ENCODE assay signal across 8 cellular contexts in genomic region chr19:53868892-53869804, GRCh38. TPM values are rescaled to one million over a fixed set of nuclear protein-coding genes. Genes with fewer than 3 reads are reported as not detected.
DNase-seq lines count a peak whose midpoint lies in the region; ATAC-seq, FAIRE-seq and TF ChIP-seq lines count a peak whose summit lies in the region.

No MANE protein-coding gene starts in this region.

- FAIRE-seq in A549 (lab: Jason Lieb, UNC): peak; percentile 63

- CTCF ChIA-PET in A549 (lab: Yijun Ruan, JAX): interaction anchor here (0.8 to 3.6 kb wide), 8 partner anchors 10 to 159 kb away, joined by 3 to 22 read pairs (median 4); partner anchors contain the start of gene PRKCG

- 2% methylated on average over 34 of the region's 75 CpGs for WGBS in A549 (ENCODE audit: missing lambda C conversion rate)
- 0 to 1% (median 0%) methylated on average over 6 to 75 of the region's 75 CpGs for WGBS in adrenal gland, 4 donors
- 1% methylated on average over 66 to 75 of the region's 75 CpGs for WGBS in heart right ventricle, 2 donors

- POLR2A ChIA-PET in A549 (lab: Yijun Ruan, JAX): interaction anchor here (1.2 to 4.2 kb wide), 5 partner anchors 10 to 155 kb away, joined by 3 to 54 read pairs (median 10); partner anchors contain the start of gene PRKCG

- H3K9me3 Mint-ChIP-seq in progenitor cell of endocrine pancreas (ENCODE audit: low read depth): no peaks in the 10 kb centered on the region

- H3K4me1 ChIP-seq in A549 (peaks cover 25% of the 10 kb centered on the region), adrenal gland (replicated peaks in 1 of 2) (peaks cover 8 to 23% of the 10 kb centered on the region in 2 donors), heart right ventricle (peaks cover 3 to 61% (median 45%) of the 10 kb centered on the region in 9 donors), upper lobe of right lung (peaks cover 27% of the 10 kb centered on the region)

- H3K36me3 Mint-ChIP-seq in progenitor cell of endocrine pancreas (ENCODE audit: insufficient read depth): peaks cover 12% of the 10 kb centered on the region

- H3K27me3 ChIP-seq in adrenal gland (no peaks in the 10 kb centered on the region), heart right ventricle (no peaks in the 10 kb centered on the region), upper lobe of right lung (no peaks in the 10 kb centered on the region)

- H3K9me3 ChIP-seq in A549 (no peaks in the 10 kb centered on the region), adrenal gland (replicated peaks in 1 of 3) (no peaks in the 10 kb centered on the region), heart right ventricle (no peaks in the 10 kb centered on the region), upper lobe of right lung (no peaks in the 10 kb centered on the region)

- peak overlapping the region; percentile 83 for H3K4me3 Mint-ChIP-seq in progenitor cell of endocrine pancreas (ENCODE audit: low read depth)

- TF ChIP-seq CTCF in A549 (IDR thresholded peaks at IDR 0.05) (no peak), adrenal gland (IDR thresholded peaks at IDR 0.05) (peak in 5 of 6 experiments; percentile 27 to 67 (median 50)), heart right ventricle (IDR thresholded peaks at IDR 0.05) (peak in 6 of 9 donors; percentile 8 to 48 (median 44)), progenitor cell of endocrine pancreas (IDR thresholded peaks at IDR 0.05; ENCODE audit: unreplicated experiment) (peak; percentile 43), upper lobe of right lung (IDR thresholded peaks at IDR 0.05) (peak; percentile 13)

- no peaks in the 10 kb centered on the region for H3K27me3 Mint-ChIP-seq in progenitor cell of endocrine pancreas

- H3K36me3 ChIP-seq in adrenal gland (replicated peaks in 1 of 2) (peaks cover 0 to 9% of the 10 kb centered on the region in 2 donors), heart right ventricle (peaks cover 0 to 39% (median 15%) of the 10 kb centered on the region in 9 donors), upper lobe of right lung (peaks cover 17% of the 10 kb centered on the region)

- DNase-seq in A549 (ENCODE audit: low read depth in 1 of 2, low spot score in 1 of 2) (peak; percentile 91 to 95), HT-29 (ENCODE audit: low spot score) (peak; percentile 95), T-helper 1 cell (peak; percentile 85 to 93 (median 87)), adrenal gland (peak; percentile 81 to 92 (median 87)), heart right ventricle (peak; percentile 91 to 92), progenitor cell of endocrine pancreas (ENCODE audit: low spot score, unreplicated experiment) (peak; percentile 84), upper lobe of right lung (peak; percentile 95)

- intact Hi-C loops in adrenal gland (cut with DNase I): no loop called here
- intact Hi-C loops in heart right ventricle (cut with DNase I): loop anchor here in 1 of 10 donors (10.0 kb wide), 1 partner anchor 246 kb away; the partner anchor contains the start of genes PRPF31 and TFPT
- intact Hi-C loops in upper lobe of right lung (cut with DNase I): no loop called here

- no peak; the same call in 1 of the 2 replicates for TF ChIP-seq POLR2A in A549 (IDR thresholded peaks at IDR 0.05; ENCODE audit: low read length)
- TF ChIP-seq POLR2A in adrenal gland (IDR thresholded peaks at IDR 0.05): peak; percentile 9 to 16

- peak overlapping the region; percentile 93 for H3K4me2 ChIP-seq in A549

- H3K27ac Mint-ChIP-seq in progenitor cell of endocrine pancreas: peak overlapping the region; percentile 96

- ATAC-seq in A549 (peak; percentile 23 to 36), GM18861 (IDR thresholded peaks at IDR 0.05; ENCODE audit: unreplicated experiment) (peak; percentile 29), heart right ventricle (peak; percentile 53 to 78 (median 66)), upper lobe of right lung (peak; percentile 72)

- peak overlapping the region; percentile 94 for H3K27ac ChIP-seq in A549
- peak overlapping the region in 4 of 5 donors; percentile 57 to 86 (median 73) for H3K27ac ChIP-seq in adrenal gland
- H3K27ac ChIP-seq in heart right ventricle: peak overlapping the region; percentile 63 to 99 (median 97)
- H3K27ac ChIP-seq in upper lobe of right lung: peak overlapping the region; percentile 96

- peak in 1 of 2 experiments; percentile 1; a peak in 1 of 5 replicates for TF ChIP-seq RAD21 in A549 (conservative IDR thresholded peaks at IDR 0.05 in 1 of 2, IDR thresholded peaks at IDR 0.05 in 1 of 2)

- H3K4me1 Mint-ChIP-seq in progenitor cell of endocrine pancreas (ENCODE audit: low read depth): peaks cover 49% of the 10 kb centered on the region

- peak overlapping the region; percentile 69 for H3K4me3 ChIP-seq in A549
- peak overlapping the region; percentile 41 to 75 (median 50) for H3K4me3 ChIP-seq in adrenal gland
- peak overlapping the region; percentile 59 to 97 (median 80) for H3K4me3 ChIP-seq in heart right ventricle
- H3K4me3 ChIP-seq in upper lobe of right lung: peak overlapping the region; percentile 75

- TF ChIP-seq EP300 in A549 (IDR thresholded peaks at IDR 0.05): no peak

TF ChIP-seq in A549, 52 proteins besides CTCF, POLR2A, EP300 and RAD21 (continues in another document):
- no peak for TF ChIP-seq NPAS2 (CRISPR knock-in tag; IDR thresholded peaks at IDR 0.05; ENCODE audit: borderline replicate concordance)
- peak; percentile 92 for TF ChIP-seq FOSB (CRISPR knock-in tag; IDR thresholded peaks at IDR 0.05)
- TF ChIP-seq MYC (IDR thresholded peaks at IDR 0.05; ENCODE audit: borderline replicate concordance, low read length): peak; percentile 44; the same call in 1 of the 2 replicates
- TF ChIP-seq BHLHE40 (IDR thresholded peaks at IDR 0.05; ENCODE audit: low read depth, low read length): 0 out of 2 replicates have a peak, but pooled peaks have one; percentile 7
- TF ChIP-seq HOXB5 (CRISPR knock-in tag; IDR thresholded peaks at IDR 0.05): peak; percentile 68; the same call in 1 of the 2 replicates
- TF ChIP-seq TFCP2L1 (CRISPR knock-in tag; IDR thresholded peaks at IDR 0.05): peak; percentile 97
- no peak for TF ChIP-seq HEYL (CRISPR knock-in tag; IDR thresholded peaks at IDR 0.05)
- peak; percentile 46; the same call in 1 of the 2 replicates for TF ChIP-seq PHF8 (IDR thresholded peaks at IDR 0.05; ENCODE audit: borderline replicate concordance, low read depth)
- no peak for TF ChIP-seq SREBF2 (IDR thresholded peaks at IDR 0.05)
- TF ChIP-seq ZFP36 (IDR thresholded peaks at IDR 0.05; ENCODE audit: borderline replicate concordance, partially characterized antibody): no peak
- no peak for TF ChIP-seq EHMT2 (IDR thresholded peaks at IDR 0.05; ENCODE audit: low read depth)
- TF ChIP-seq RARB (CRISPR knock-in tag; IDR thresholded peaks at IDR 0.05): peak; percentile 86

RNA-seq across cellular contexts. Expression of gene MYADM, which starts 1.5 kb away (rescaled TPM):
- polyA plus RNA-seq in A549 (2011; rRNA removed) (37.7 and 56.1 TPM in 2 replicates), A549 (2017; fragmentation: RNase III; extraction: RNeasy Plus Mini Kit Qiagen cat#74134 plus additional on column Dnase treatment) (90.4 to 103 TPM (median 90.7 TPM) in 3 replicates), adrenal gland (10 to 100 TPM; 19.7 to 23.4 (median 22.7) TPM), heart right ventricle (10 to 100 TPM; 53.7 to 97.1 TPM)
- polyA plus RNA-seq in A549 (2012; cell fraction: cytosol; rRNA removed): 83.9 and 158 TPM in 2 replicates
- polyA plus RNA-seq in A549 (2012; cell fraction: nucleus; rRNA removed): 385 and 422 TPM in 2 replicates
- 50.8 and 63.0 TPM in 2 replicates for polyA minus RNA-seq in A549 (2011; rRNA and poly(A)+ RNA removed)
- 103 and 139 TPM in 2 replicates for total RNA-seq in HT-29 (2014; rRNA removed; shearing (Covaris generic))
- total RNA-seq in adrenal gland (10 to 100 TPM; 20.2 to 74.0 (median 46.2) TPM), heart right ventricle (100 to 1,000 TPM in 9 of 10 donors, 10 to 100 TPM in 1; 87.4 to 265 (median 135) TPM), progenitor cell of endocrine pancreas (80.2 and 80.4 TPM in 2 replicates), upper lobe of right lung (131 TPM)

RNA-seq across cellular contexts. Expression of gene PRKCG, which starts 12.8 kb away (rescaled TPM):
- polyA plus RNA-seq in A549 (2011; rRNA removed) (0.61 and 0.79 TPM in 2 replicates), A549 (2017; fragmentation: RNase III; extraction: RNeasy Plus Mini Kit Qiagen cat#74134 plus additional on column Dnase treatment) (0.81 to 0.96 TPM (median 0.81 TPM) in 3 replicates), adrenal gland (not detected), heart right ventricle (under 1 TPM in 1 of 2 donors, not detected in 1; 0.07 TPM)
- polyA plus RNA-seq in A549 (2012; cell fraction: cytosol; rRNA removed): 1.2 and 1.3 TPM in 2 replicates
- polyA plus RNA-seq in A549 (2012; cell fraction: nucleus; rRNA removed): 8.9 and 9.2 TPM in 2 replicates
- polyA minus RNA-seq in A549 (2011; rRNA and poly(A)+ RNA removed): 1.5 and 2.6 TPM in 2 replicates
- total RNA-seq in HT-29 (2014; rRNA removed; shearing (Covaris generic)): 0.03 and 0.05 TPM in 2 replicates
- total RNA-seq in adrenal gland (not detected), heart right ventricle (not detected), progenitor cell of endocrine pancreas (6.5 and 8.4 TPM in 2 replicates), upper lobe of right lung (not detected)

RNA-seq across cellular contexts. Expression of gene CACNG7, which starts 39.9 kb away (rescaled TPM):
- 11.5 and 12.8 TPM in 2 replicates for polyA plus RNA-seq in A549 (2011; rRNA removed)
- polyA plus RNA-seq in A549 (2012; cell fraction: cytosol; rRNA removed): 26.4 and 37.4 TPM in 2 replicates
- polyA plus RNA-seq in A549 (2012; cell fraction: nucleus; rRNA removed): 33.7 and 37.2 TPM in 2 replicates
- 6.3 to 7.6 TPM (median 6.8 TPM) in 3 replicates for polyA plus RNA-seq in A549 (2017; fragmentation: RNase III; extraction: RNeasy Plus Mini Kit Qiagen cat#74134 plus additional on column Dnase treatment)
- polyA minus RNA-seq in A549 (2011; rRNA and poly(A)+ RNA removed): 6.0 and 7.6 TPM in 2 replicates
- not detected in 2 replicates for total RNA-seq in HT-29 (2014; rRNA removed; shearing (Covaris generic))
- total RNA-seq in adrenal gland: under 1 TPM in 1 of 8 donors, not detected in 7; 0.14 TPM
- polyA plus RNA-seq in adrenal gland: 1 to 10 TPM in 1 of 3 donors, under 1 TPM in 2; 0.09 to 1.4 (median 0.13) TPM
- total RNA-seq in heart right ventricle: not detected
- not detected for polyA plus RNA-seq in heart right ventricle
- total RNA-seq in progenitor cell of endocrine pancreas: 0.18 TPM in 1 of 2 replicates, not detected in the other
- total RNA-seq in upper lobe of right lung: not detected

RNA-seq across cellular contexts. Expression of gene NLRP12, which starts 45.0 kb away (rescaled TPM):
- polyA plus RNA-seq in A549 (2011; rRNA removed) (0.03 and 0.04 TPM in 2 replicates), A549 (2017; fragmentation: RNase III; extraction: RNeasy Plus Mini Kit Qiagen cat#74134 plus additional on column Dnase treatment) (0.03 TPM in 1 of 3 replicates, not detected in the others), adrenal gland (under 1 TPM in 2 of 3 donors, not detected in 1; 0.10 to 0.40 TPM), heart right ventricle (under 1 TPM; 0.07 to 0.17 TPM)
- polyA plus RNA-seq in A549 (2012; cell fraction: cytosol; rRNA removed): 0.01 and 0.03 TPM in 2 replicates
- polyA plus RNA-seq in A549 (2012; cell fraction: nucleus; rRNA removed): 0.01 TPM in 1 of 2 replicates, not detected in the other
- polyA minus RNA-seq in A549 (2011; rRNA and poly(A)+ RNA removed): 0.25 TPM in 1 of 2 replicates, not detected in the other
- not detected in 2 replicates for total RNA-seq in HT-29 (2014; rRNA removed; shearing (Covaris generic))
- total RNA-seq in adrenal gland (under 1 TPM in 6 of 8 donors, not detected in 2; 0.11 to 0.78 (median 0.31) TPM), heart right ventricle (1 to 10 TPM in 1 of 10 donors, under 1 TPM in 8, not detected in 1; 0.11 to 1.0 (median 0.28) TPM), progenitor cell of endocrine pancreas (not detected in 2 replicates), upper lobe of right lung (4.0 TPM)

Comparison
In these comparisons a context has a peak if more than half of its experiments do, and no peak if none do; other contexts are left out.
1. Peak in every context shown above with its lines: DNase-seq, ATAC-seq, H3K4me3 ChIP-seq and H3K27ac ChIP-seq.